ENCODE assay signal across 8 cellular contexts in the genomic region with DNA sequence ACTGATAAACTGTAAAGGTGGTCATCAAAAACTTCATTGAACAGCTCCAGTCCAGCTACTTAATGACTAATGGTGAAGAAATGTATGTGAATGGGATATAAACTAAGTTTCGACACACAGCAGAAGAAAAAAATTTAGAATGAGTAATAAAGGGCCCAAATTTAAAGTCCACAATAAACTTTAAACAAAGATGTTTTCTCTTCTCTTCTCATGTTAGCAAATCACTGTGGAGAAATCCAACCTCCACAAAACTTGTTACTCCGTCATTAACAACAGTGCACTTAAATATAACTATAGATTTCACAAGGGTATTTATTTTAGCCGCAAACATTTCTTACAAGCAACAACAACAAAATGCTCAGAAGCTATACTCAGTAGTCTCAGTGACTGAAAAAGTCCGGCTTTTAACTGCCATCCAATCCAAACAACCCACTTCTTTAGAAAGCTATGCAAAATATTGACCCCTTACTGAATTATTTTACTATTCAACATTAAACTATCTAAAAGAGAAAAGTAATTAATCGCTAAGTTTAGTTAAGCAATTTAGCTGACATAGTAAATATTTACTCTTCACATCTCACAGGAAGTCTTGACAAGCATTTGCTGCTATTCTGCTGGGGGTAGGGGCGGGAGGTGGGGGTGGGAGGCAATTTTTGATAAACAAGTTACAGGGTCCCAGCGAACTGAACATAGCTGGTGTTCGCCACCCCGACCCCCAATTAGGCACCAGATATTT. TPM values are rescaled to one million over a fixed set of nuclear protein-coding genes. Genes with fewer than 3 reads are reported as not detected.
DNase-seq lines count a peak whose midpoint lies in the region; ATAC-seq and TF ChIP-seq lines count a peak whose summit lies in the region.

No MANE protein-coding gene starts in this region.

- intact Hi-C loops in lower leg skin (cut with DNase I; ENCODE audit: low total_unique reads): no loop called here

- no peak for ATAC-seq in esophagus mucosa

- no peak for TF ChIP-seq POLR2A in lower leg skin (IDR thresholded peaks at IDR 0.05)

- no peak for TF ChIP-seq CTCF in HFF-Myc (IDR thresholded peaks at IDR 0.05; ENCODE audit: low read depth, low read length, missing control alignments)
- TF ChIP-seq CTCF in lower leg skin (IDR thresholded peaks at IDR 0.05): no peak

- H3K4me3 ChIP-seq in HFF-Myc (replicated peaks; ENCODE audit: low read depth, low read length) (peak overlapping the region; percentile 89), skeletal muscle cell (ENCODE audit: low read depth, low read length) (peak overlapping the region; percentile 83), lower leg skin (ENCODE audit: low read depth, poor library complexity, severe bottlenecking) (no peak overlapping the region)

- 31 to 32% methylated on average over 9 of the region's 9 CpGs for WGBS in lower leg skin, 2 donors

- DNase-seq in HFF-Myc (ENCODE audit: extremely low read depth, low read depth): no peak
- DNase-seq in SW 1271 (lab: John Stamatoyannopoulos, UW): peak; percentile 37 to 82
- peak; percentile 79 for DNase-seq in foreskin melanocyte
- DNase-seq in skeletal muscle cell (ENCODE audit: low read depth): peak; percentile 36
- DNase-seq in medulla oblongata (ENCODE audit: extremely low spot score): no peak
- DNase-seq in germinal center (ENCODE audit: low spot score): no peak
- DNase-seq in lower leg skin (ENCODE audit: low spot score in 2 of 2): no peak

RNA-seq across cellular contexts. Expression of gene IGF2BP2, which starts 2.5 kb away (rescaled TPM):
- total RNA-seq in esophagus mucosa (4.9 TPM), lower leg skin (10 to 100 TPM in 2 of 4 donors, 1 to 10 TPM in 2; 5.1 to 29.8 (median 9.3) TPM)

Comparison
In these comparisons a context has a peak if more than half of its experiments do, and no peak if none do; other contexts are left out.
1. DNase-seq: peak in SW 1271 (2 of 2), foreskin melanocyte (single experiment) and skeletal muscle cell (single experiment); none in HFF-Myc (single experiment), medulla oblongata (single experiment), germinal center (single experiment) and lower leg skin (0 of 2).